8 cellular contexts compared by ENCODE assay signal in genomic region chr1:65687435-65688214, GRCh38.
DNase-seq lines count a peak whose midpoint lies in the region; ATAC-seq and TF ChIP-seq lines count a peak whose summit lies in the region.

No MANE protein-coding gene starts in this region.

- H3K27me3 ChIP-seq in left lung, result no peaks in the 10 kb centered on the region

- H3K9me3 ChIP-seq in left lung, result no peaks in the 10 kb centered on the region

- H3K27ac ChIP-seq in left lung, result no peak overlapping the region

- intact Hi-C loops in left lung (cut with DNase I), result loop anchor here in 1 of 2 donors (5.0 kb wide), 1 partner anchor 450 kb away; no protein-coding TSS in a partner anchor

- H3K36me3 ChIP-seq in left lung, result no peaks in the 10 kb centered on the region

- H3K4me1 ChIP-seq in left lung, result peaks cover 17 to 26% of the 10 kb centered on the region in 2 donors

- H3K4me3 ChIP-seq in choroid plexus epithelial cell (ENCODE audit: low read depth, low read length), result no peak overlapping the region
- H3K4me3 ChIP-seq in left lung, result no peak overlapping the region

- DNase-seq in AG08395 (ENCODE audit: low spot score) (peak; percentile 79), NCI-H446 (lab: John Stamatoyannopoulos, UW) (peak; percentile 77 to 91), choroid plexus epithelial cell (ENCODE audit: low read depth) (peak; percentile 79), left lung (peak; percentile 76 to 80)
- DNase-seq in activated CD4-positive, alpha-beta T cell treated with anti-CD3 and anti-CD28 coated beads for 24 hours (ENCODE audit: low read depth in 2 of 2), result peak; percentile 75 to 76
- DNase-seq in stimulated activated CD4-positive, alpha-beta T cell treated with anti-CD3 and anti-CD28 coated beads, Interleukin-4, amount 100 ng/mL, for 1 hour, result peak; percentile 78

- ATAC-seq in GM18867 (IDR thresholded peaks at IDR 0.05; ENCODE audit: unreplicated experiment) (peak; percentile 93), HG03108 (IDR thresholded peaks at IDR 0.05; ENCODE audit: unreplicated experiment) (peak; percentile 87), left lung (peak; percentile 98)

- peak; percentile 99 for TF ChIP-seq CTCF in choroid plexus epithelial cell (conservative IDR thresholded peaks at IDR 0.05; ENCODE audit: low read depth, low read length)
- peak; percentile 96 to 98 for TF ChIP-seq CTCF in left lung (IDR thresholded peaks at IDR 0.05)
